Comparison of ENCODE assay signal across 9 cellular contexts in genomic region chr10:127039435-127039834, GRCh38.
"Had no signal": no experiment of that assay in that cellular context is flagged by ENCODE, and none has a peak within 500 bp of the region (broad histone marks: within the 10 kb centered on the region; RNA-seq: fewer than 3 reads in every experiment).

No MANE protein-coding gene starts in this region.

- H3K4me3 Mint-ChIP-seq: HFFc6 had no signal

- H3K4me3 ChIP-seq: GM23248, HAP-1, K562 had no signal

- H3K4me1 ChIP-seq: HAP-1 had no signal

- H2AFZ ChIP-seq: GM23248 had no signal

- DNase-seq: GM23248, GOT3, H7, HFFc6 had no signal

- H3K9me3 Mint-ChIP-seq: HFFc6 had no signal

- ATAC-seq: HCT116, HepG2, K562 had no signal

- H3K27ac ChIP-seq: GM23248, HL-60 had no signal

- H3K9me3 ChIP-seq: HAP-1 had no signal

- H3K9ac ChIP-seq: GM23248 had no signal

- H3K27ac Mint-ChIP-seq: HFFc6 had no signal
